Comparison of ENCODE assay signal across 13 cellular contexts in genomic region chr6:141685416-141685815, GRCh38.
"Had no signal": no experiment of that assay in that cellular context is flagged by ENCODE, and none has a peak within 500 bp of the region (broad histone marks: within the 10 kb centered on the region; RNA-seq: fewer than 3 reads in every experiment).

No MANE protein-coding gene starts in this region.

- H3K27me3 ChIP-seq: gastrocnemius medialis had no signal

- DNase-seq: activated naive CD4-positive, alpha-beta T cell treated with Interleukin-2 at 50 U/mL for 16 hours; activated naive CD8-positive, alpha-beta T cell treated with anti-CD3 and anti-CD28 coated beads for 36 hours; activated T-cell treated with anti-CD3 and anti-CD28 coated beads, Interleukin-2, amount 50 U/mL, for 24 hours; amygdala; effector CD4-positive, alpha-beta T cell; gastrocnemius medialis; hippocampal formation; left ventricle myocardium inferior; stimulated activated CD4-positive, alpha-beta T cell treated with anti-CD3 and anti-CD28 coated beads, Interleukin-4, amount 100 ng/mL, for 24 hours; stimulated activated naive CD8-positive, alpha-beta T cell treated with anti-CD3 and anti-CD28 coated beads, Interleukin-15, Interleukin-2, amounts not matched to agents 100 U/mL and 50 U/mL, for 24 hours; T1000 had no signal

- H3K4me3 ChIP-seq: gastrocnemius medialis, left ventricle myocardium inferior had no signal

- H3K4me1 ChIP-seq: gastrocnemius medialis, left ventricle myocardium inferior had no signal

- H3K9me3 ChIP-seq: gastrocnemius medialis, left ventricle myocardium inferior had no signal

- ATAC-seq: gastrocnemius medialis; natural killer cell treated with Interleukin-12 subunit alpha and Interleukin-12 subunit beta and Interleukin-15 and Interleukin-18, amount 100 ng/mL, for 72 hours; stimulated activated naive CD8-positive, alpha-beta T cell treated with anti-CD3 and anti-CD28 coated beads, Interleukin-15, Interleukin-2, amounts not matched to agents 100 U/mL and 50 U/mL, for 24 hours; WTC11 had no signal

- H3K36me3 ChIP-seq: gastrocnemius medialis, left ventricle myocardium inferior had no signal
